18 cellular contexts compared by ENCODE assay signal in the genomic region with DNA sequence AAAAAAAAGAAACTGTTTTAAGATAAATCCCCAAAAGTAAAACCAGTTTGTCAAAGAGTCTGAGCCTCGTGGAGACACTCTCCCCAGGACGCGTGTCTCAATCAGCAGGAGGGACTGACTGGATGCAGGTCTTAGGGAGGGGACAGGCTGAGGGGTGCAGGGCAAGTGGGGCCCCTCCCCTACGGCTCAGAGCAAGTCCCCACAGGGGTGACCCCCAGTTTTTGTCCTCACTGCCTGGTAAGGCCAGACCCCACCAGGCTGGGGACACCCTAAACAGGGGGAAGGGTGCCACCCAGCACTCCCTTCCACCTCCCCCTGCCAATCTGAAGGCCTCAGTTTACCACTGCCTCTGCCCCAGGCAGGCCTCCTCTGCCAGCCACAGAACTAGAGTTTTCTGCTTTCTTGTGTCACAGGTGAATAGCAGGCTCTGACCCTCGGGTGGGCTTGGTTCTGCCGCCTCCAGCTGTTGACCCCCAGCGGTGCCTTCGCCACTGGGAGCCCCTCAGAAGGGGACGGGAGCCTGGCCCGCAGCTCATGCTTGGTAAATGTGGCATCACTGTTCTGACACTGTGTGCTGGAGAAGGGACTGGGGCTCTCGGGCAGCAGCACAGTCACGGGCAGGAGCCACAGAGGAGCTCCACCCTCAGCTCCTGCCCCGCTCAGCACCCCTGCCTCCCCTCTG.
"Had no signal": no experiment of that assay in that cellular context is flagged by ENCODE, and none has a peak within 500 bp of the region (broad histone marks: within the 10 kb centered on the region; RNA-seq: fewer than 3 reads in every experiment).

No MANE protein-coding gene starts in this region.

- H3K27ac ChIP-seq: colonic mucosa, heart left ventricle, neural progenitor cell, pancreas, suprapubic skin, thyroid gland had no signal

- H3K4me3 ChIP-seq: colonic mucosa, heart left ventricle, mucosa of descending colon, neural progenitor cell, pancreas, suprapubic skin, thyroid gland had no signal

- FAIRE-seq: frontal cortex, pancreas, small intestine, urothelium cell line had no signal

- H3K9ac ChIP-seq: neural progenitor cell had no signal

- H3K4me1 ChIP-seq: heart left ventricle, pancreas, suprapubic skin had no signal

- DNase-seq: colonic mucosa; effector CD8-positive, alpha-beta T cell; heart left ventricle; hippocampal formation; kidney glomerular epithelial cell; mucosa of descending colon; naive thymus-derived CD8-positive, alpha-beta T cell; occipital lobe; right cardiac atrium; small intestine; stimulated activated CD4-positive, alpha-beta T cell treated with anti-CD3 and anti-CD28 coated beads, Interleukin-2, amount 100 ng/mL, for 48 hours; stimulated activated naive CD4-positive, alpha-beta T cell treated with Interleukin-2 at 50 U/mL for 16 hours; thyroid gland had no signal

- H3K36me3 ChIP-seq: colonic mucosa, neural progenitor cell, pancreas, suprapubic skin, thyroid gland had no signal

- H3K9me3 ChIP-seq: colonic mucosa, pancreas, thyroid gland had no signal
